Comparison of ENCODE assay signal across 8 cellular contexts in the genomic region with DNA sequence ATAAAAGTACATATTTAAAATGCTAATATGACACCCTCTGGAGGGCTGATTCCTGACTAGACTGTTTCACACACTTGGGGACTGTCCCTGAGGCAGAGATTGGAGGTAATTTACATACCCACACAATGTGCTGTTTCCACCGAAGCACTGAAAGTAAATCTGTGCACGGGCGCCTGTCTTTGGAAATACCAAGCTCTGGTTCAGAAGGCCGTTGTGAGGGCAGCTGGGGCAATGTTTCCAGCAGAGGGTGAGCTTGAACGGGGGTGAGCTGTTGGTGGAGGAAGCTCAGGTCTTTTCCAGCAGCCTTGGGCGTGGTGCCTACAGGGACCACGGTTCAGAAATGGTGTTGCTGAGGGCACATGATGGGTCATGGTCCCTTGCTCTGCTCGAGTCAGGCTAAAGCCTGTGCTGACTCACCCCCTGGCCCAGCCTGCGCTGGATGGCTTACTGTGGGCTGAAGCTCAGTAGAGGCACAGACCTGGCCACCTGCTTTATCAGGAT. TPM values are rescaled to one million over a fixed set of nuclear protein-coding genes. Genes with fewer than 3 reads are reported as not detected.
A peak's percentile ranks its signal among the peaks of the same experiment; 100 is the strongest.
DNase-seq lines count a peak whose midpoint lies in the region; ATAC-seq and TF ChIP-seq lines count a peak whose summit lies in the region.

No MANE protein-coding gene starts in this region.

- no peaks in the 10 kb centered on the region for H3K9me3 ChIP-seq in fibroblast of lung (ENCODE audit: control insufficient read depth, insufficient read depth, low read depth, low read length)

- no peak overlapping the region for H3K9ac ChIP-seq in fibroblast of lung (ENCODE audit: insufficient read depth, low read length)

- ATAC-seq in GM21529 (IDR thresholded peaks at IDR 0.05; ENCODE audit: unreplicated experiment), result peak; percentile 70

- H3K4me2 ChIP-seq in fibroblast of lung (ENCODE audit: extremely low read depth, insufficient read depth, low read length), result no peak overlapping the region

- H4K20me1 ChIP-seq in fibroblast of lung (ENCODE audit: control insufficient read depth, extremely low read depth, insufficient read depth, low read length), result no peaks in the 10 kb centered on the region

- DNase-seq in DMS79 (lab: John Stamatoyannopoulos, UW) (peak; percentile 18), RPMI7951 (ENCODE audit: low read depth) (peak; percentile 72), fibroblast of lung (ENCODE audit: low read depth in 2 of 2) (peak; percentile 14 to 26), NCI-H345 treated with DMSO at 0.1 percent for 48 hours (lab: John Stamatoyannopoulos, UW; ENCODE audit: unreplicated experiment) (no peak), pons (ENCODE audit: low spot score) (no peak), NCI-H510A (lab: John Stamatoyannopoulos, UW) (no peak)
- no peak for DNase-seq in central memory CD4-positive, alpha-beta T cell

- H3K79me2 ChIP-seq in fibroblast of lung (ENCODE audit: control insufficient read depth, insufficient read depth, low read length), result no peaks in the 10 kb centered on the region

- no peak overlapping the region for H3K4me3 ChIP-seq in fibroblast of lung (replicated peaks in 1 of 4; ENCODE audit: control extremely low read depth in 1 of 4, insufficient read depth in 1 of 4, low read depth in 3 of 4, low read length in 4 of 4)

- H2AFZ ChIP-seq in fibroblast of lung (ENCODE audit: low read length), result no peak overlapping the region

- no peaks in the 10 kb centered on the region for H3K27me3 ChIP-seq in fibroblast of lung (ENCODE audit: control insufficient read depth, insufficient read depth, low read length)

- peaks cover 4% of the 10 kb centered on the region for H3K4me1 ChIP-seq in fibroblast of lung (ENCODE audit: control insufficient read depth, extremely low read depth, insufficient read depth, low read length)

- no peak for TF ChIP-seq CTCF in fibroblast of lung (conservative IDR thresholded peaks at IDR 0.05 in 1 of 2, IDR thresholded peaks at IDR 0.05 in 1 of 2; ENCODE audit: low read depth in 1 of 2, low read length in 2 of 2)

- no peak overlapping the region for H3K27ac ChIP-seq in fibroblast of lung (ENCODE audit: insufficient read depth, low read length)

- H3K36me3 ChIP-seq in fibroblast of lung (ENCODE audit: control insufficient read depth, insufficient read depth, low read length), result peaks cover 2% of the 10 kb centered on the region

RNA-seq across cellular contexts. Expression of gene HMCN2, which starts 25.8 kb away (rescaled TPM):
- total RNA-seq in RPMI7951 (2014; rRNA removed; shearing (Covaris generic)), result under 0.01 and 0.78 TPM in 2 replicates
- under 0.01 TPM in 2 replicates for total RNA-seq in fibroblast of lung
- polyA plus RNA-seq in fibroblast of lung, result not detected in 2 replicates
- not detected in 2 replicates for polyA plus RNA-seq in fibroblast of lung (2012)
- 0.19 TPM in 1 of 2 replicates, not detected in the other for polyA minus RNA-seq in fibroblast of lung (ENCODE audit: low replicate concordance)

Comparison
In these comparisons a context has a peak if more than half of its experiments do, and no peak if none do; other contexts are left out.
1. DNase-seq: peak in DMS79 (single experiment), RPMI7951 (single experiment) and fibroblast of lung (2 of 2); none in NCI-H345 treated with DMSO at 0.1 percent for 48 hours (single experiment), pons (single experiment), NCI-H510A (single experiment) and central memory CD4-positive, alpha-beta T cell (single experiment).